19 cellular contexts compared by ENCODE assay signal in genomic region chr1:101071470-101071886, GRCh38. TPM values are rescaled to one million over a fixed set of nuclear protein-coding genes. Genes with fewer than 3 reads are reported as not detected.
DNase-seq lines count a peak whose midpoint lies in the region; ATAC-seq, FAIRE-seq and TF ChIP-seq lines count a peak whose summit lies in the region.
"Had no signal": no experiment of that assay in that cellular context is flagged by ENCODE, and none has a peak within 500 bp of the region (broad histone marks: within the 10 kb centered on the region; RNA-seq: fewer than 3 reads in every experiment).

No MANE protein-coding gene starts in this region.

- intact Hi-C loops in endothelial cell of umbilical vein (cut with micrococcal nuclease), result no loop called here

- no TSS peak for BruUV-seq in endothelial cell of umbilical vein (replicated peaks; lab: Mats Ljungman, UMichigan)

- POLR2A ChIA-PET in endothelial cell of umbilical vein (lab: Charles Lee), result no interaction called here

- CTCF ChIA-PET in endothelial cell of umbilical vein (lab: Charles Lee), result no interaction called here

- H3K27ac ChIP-seq in endothelial cell of umbilical vein (ENCODE audit: insufficient read depth, low read depth, low read length) (no peak overlapping the region), parathyroid adenoma (no peak overlapping the region)
- H3K27ac ChIP-seq: gastroesophageal sphincter, vagina had no signal

- ATAC-seq in GM18520 (IDR thresholded peaks at IDR 0.05; ENCODE audit: unreplicated experiment), result no peak
- no peak for ATAC-seq in HG02884 (IDR thresholded peaks at IDR 0.05; ENCODE audit: unreplicated experiment)
- ATAC-seq: gastroesophageal sphincter; stimulated activated naive CD8-positive, alpha-beta T cell treated with anti-CD3 and anti-CD28 coated beads, Interleukin-15, Interleukin-2, amounts not matched to agents 100 U/mL and 50 U/mL, for 24 hours had no signal

- H3K4me1 ChIP-seq in endothelial cell of umbilical vein (ENCODE audit: control insufficient read depth, extremely low read depth, insufficient read depth, low read length) (peaks cover 2% of the 10 kb centered on the region), parathyroid adenoma (peaks cover 4% of the 10 kb centered on the region)
- H3K4me1 ChIP-seq: gastroesophageal sphincter, vagina had no signal

- dilution Hi-C loops in endothelial cell of umbilical vein (cut with MboI; ENCODE audit: extremely low pct_ligation_motif_present, low sequenced_read_pairs), result no loop called here

- H3K79me2 ChIP-seq in endothelial cell of umbilical vein (ENCODE audit: control insufficient read depth, insufficient read depth, low read length) (no peaks in the 10 kb centered on the region), parathyroid adenoma (no peaks in the 10 kb centered on the region)

- no peak for FAIRE-seq in endothelial cell of umbilical vein (lab: Jason Lieb, UNC)

- H3K4me2 ChIP-seq in endothelial cell of umbilical vein (ENCODE audit: insufficient read depth, low read length), result no peak overlapping the region
- peak overlapping the region; percentile 3 for H3K4me2 ChIP-seq in parathyroid adenoma (ENCODE audit: low read length)

- H3K9ac ChIP-seq in endothelial cell of umbilical vein (replicated peaks; ENCODE audit: extremely low read depth, insufficient read depth, low read length), result no peak overlapping the region
- no peak overlapping the region for H3K9ac ChIP-seq in parathyroid adenoma

- TF ChIP-seq POLR2A in endothelial cell of umbilical vein (IDR thresholded peaks at IDR 0.05; ENCODE audit: low read depth, low read length), result no peak

- H2AFZ ChIP-seq in endothelial cell of umbilical vein (ENCODE audit: low read depth, low read length) (no peak overlapping the region), parathyroid adenoma (peak overlapping the region; percentile 22)

- no peak for TF ChIP-seq CTCF in endothelial cell of umbilical vein (IDR thresholded peaks at IDR 0.05; ENCODE audit: extremely low read depth in 1 of 2, insufficient read depth in 1 of 2, low read depth in 1 of 2, low read length in 2 of 2)
- no peak for TF ChIP-seq CTCF in parathyroid adenoma (IDR thresholded peaks at IDR 0.05)

- no peaks in the 10 kb centered on the region for H3K9me1 ChIP-seq in endothelial cell of umbilical vein (replicated peaks; ENCODE audit: control insufficient read depth, extremely low read depth, insufficient read depth, low read length)

- no peaks in the 10 kb centered on the region for H4K20me1 ChIP-seq in endothelial cell of umbilical vein (replicated peaks; ENCODE audit: control insufficient read depth, extremely low read depth, insufficient read depth, low read length)

- H3K4me3 ChIP-seq in endothelial cell of umbilical vein (replicated peaks in 1 of 3; ENCODE audit: insufficient read depth in 1 of 3, low read depth in 1 of 3, low read length in 3 of 3) (no peak overlapping the region), parathyroid adenoma (ENCODE audit: low read depth, low read length) (no peak overlapping the region)
- H3K4me3 ChIP-seq: gastroesophageal sphincter, vagina had no signal

- H3K9me3 ChIP-seq in endothelial cell of umbilical vein (replicated peaks; ENCODE audit: control insufficient read depth, insufficient read depth, low read length) (no peaks in the 10 kb centered on the region), parathyroid adenoma (ENCODE audit: control insufficient read depth, low read length) (no peaks in the 10 kb centered on the region)
- H3K9me3 ChIP-seq: gastroesophageal sphincter had no signal

- peak; percentile 41 for DNase-seq in H4 (ENCODE audit: low spot score)
- peak; percentile 49 for DNase-seq in NCI-H345 (lab: John Stamatoyannopoulos, UW)
- peak; percentile 72 for DNase-seq in endothelial cell of umbilical vein (ENCODE audit: low read depth, low spot score)
- no peak for DNase-seq in NCI-H748 treated with DMSO at 0.1 percent for 48 hours (lab: John Stamatoyannopoulos, UW)
- DNase-seq: activated CD4-positive, CD25-positive, alpha-beta regulatory T cell; activated gamma-delta T cell; C1 segment of cervical spinal cord; effector CD8-positive, alpha-beta T cell; GOT3; mesendoderm; NCI-H1092 treated with DMSO at 0.1 percent for 48 hours; NCI-H446 treated with DMSO at 0.1 percent for 48 hours; occipital lobe; stimulated activated naive CD8-positive, alpha-beta T cell treated with anti-CD3 and anti-CD28 coated beads, Interleukin-15, Interleukin-2, amounts not matched to agents 100 U/mL and 50 U/mL, for 24 hours had no signal

- H3K36me3 ChIP-seq in endothelial cell of umbilical vein (ENCODE audit: control insufficient read depth in 2 of 2, extremely low read depth in 1 of 2, insufficient read depth in 2 of 2, low read length in 2 of 2) (no peaks in the 10 kb centered on the region), parathyroid adenoma (ENCODE audit: control insufficient read depth, insufficient read depth, low read length) (no peaks in the 10 kb centered on the region)
- H3K36me3 ChIP-seq: vagina had no signal

- H3K27me3 ChIP-seq in endothelial cell of umbilical vein (ENCODE audit: control insufficient read depth in 2 of 2, insufficient read depth in 2 of 2, low read length in 2 of 2) (no peaks in the 10 kb centered on the region), parathyroid adenoma (ENCODE audit: control insufficient read depth, insufficient read depth, low read length) (no peaks in the 10 kb centered on the region)
- H3K27me3 ChIP-seq: gastroesophageal sphincter, vagina had no signal

TF ChIP-seq in endothelial cell of umbilical vein, 7 proteins besides CTCF, POLR2A, EP300 and RAD21:
- no peak for TF ChIP-seq POLR2AphosphoS5 (IDR thresholded peaks at IDR 0.05; ENCODE audit: insufficient read depth, low read depth, low read length)
- no peak for TF ChIP-seq MYC (IDR thresholded peaks at IDR 0.05; ENCODE audit: low read depth, low read length)
- TF ChIP-seq MAX (IDR thresholded peaks at IDR 0.05; ENCODE audit: insufficient read depth, insufficient read length), result no peak
- no peak for TF ChIP-seq GATA2 (IDR thresholded peaks at IDR 0.05; ENCODE audit: insufficient read depth, insufficient read length, low read depth, low read length)
- no peak for TF ChIP-seq FOS (IDR thresholded peaks at IDR 0.05; ENCODE audit: borderline replicate concordance, insufficient read depth, low read length)
- TF ChIP-seq JUN (IDR thresholded peaks at IDR 0.05; ENCODE audit: borderline replicate concordance, insufficient read depth, insufficient read length, low read depth), result no peak
- TF ChIP-seq EZH2 (IDR thresholded peaks at IDR 0.05; ENCODE audit: borderline replicate concordance, low read depth, low read length, severe bottlenecking), result no peak
TF ChIP-seq in endothelial cell of umbilical vein: peak in this region for 0.

RNA-seq across cellular contexts. Expression of gene DPH5, which starts 45.9 kb away (rescaled TPM):
- 37.2 and 49.6 TPM in 2 replicates for total RNA-seq in H4 (2014; rRNA removed; shearing (Covaris generic))
- 31.3 and 37.2 TPM in 2 replicates for total RNA-seq in endothelial cell of umbilical vein
- 34.7 and 43.6 TPM in 2 replicates for polyA plus RNA-seq in endothelial cell of umbilical vein
- polyA plus RNA-seq in endothelial cell of umbilical vein (2011; cell fraction: cytosol; rRNA removed), result 41.3 and 42.2 TPM in 2 replicates
- polyA plus RNA-seq in endothelial cell of umbilical vein (2011; cell fraction: nucleus; rRNA removed), result 21.3 and 23.6 TPM in 2 replicates
- polyA plus RNA-seq in endothelial cell of umbilical vein (2012), result 32.9 and 40.9 TPM in 2 replicates
- 15.9 and 22.7 TPM in 2 replicates for polyA minus RNA-seq in endothelial cell of umbilical vein
- 10.5 TPM for polyA minus RNA-seq in endothelial cell of umbilical vein (2011; cell fraction: cytosol; rRNA and poly(A)+ RNA removed)
- polyA minus RNA-seq in endothelial cell of umbilical vein (2011; cell fraction: nucleus; rRNA and poly(A)+ RNA removed), result 6.2 and 10.5 TPM in 2 replicates
